ENCODE assay signal across 29 cellular contexts in genomic region chr4:80694178-80694577, GRCh38.
DNase-seq lines count a peak whose midpoint lies in the region; FAIRE-seq and TF ChIP-seq lines count a peak whose summit lies in the region.
"Had no signal": no experiment of that assay in that cellular context is flagged by ENCODE, and none has a peak within 500 bp of the region (broad histone marks: within the 10 kb centered on the region; RNA-seq: fewer than 3 reads in every experiment).

No MANE protein-coding gene starts in this region.

- H3K4me2 ChIP-seq in astrocyte (ENCODE audit: low read length) = no peak overlapping the region
- H3K4me2 ChIP-seq: BLaER1, KMS-11 had no signal

- no peaks in the 10 kb centered on the region for H3K36me3 Mint-ChIP-seq in astrocyte (ENCODE audit: low read depth, unreplicated experiment)
- H3K36me3 Mint-ChIP-seq: activated naive CD4-positive, alpha-beta T cell treated with anti-CD3 and anti-CD28 coated beads, Interleukin-2, amount 10 ng/mL, durations not matched to agents 7 days and 5 days; mesothelial cell of epicardium; naive B cell; WTC11 had no signal

- peak; percentile 0 for DNase-seq in A172 (ENCODE audit: low spot score)
- DNase-seq in HT1080 (ENCODE audit: low read depth) = peak; percentile 51
- DNase-seq in astrocyte (ENCODE audit: low read depth) = peak; percentile 26
- peak; percentile 7 for DNase-seq in fibroblast of the aortic adventitia (ENCODE audit: low read depth)
- no peak for DNase-seq in ovary
- DNase-seq in activated CD4-positive, CD25-positive, alpha-beta regulatory T cell treated with anti-CD3 and anti-CD28 coated beads, Interleukin-2, amount 50 U/mL, for 72 hours = no peak
- no peak for DNase-seq in BE2C
- no peak for DNase-seq in activated T-cell treated with anti-CD3 and anti-CD28 coated beads for 4 hours
- DNase-seq: activated CD4-positive, alpha-beta T cell treated with anti-CD3 and anti-CD28 coated beads, Interleukin-2, amount 50 U/mL, for 4 hours; activated naive CD4-positive, alpha-beta T cell treated with anti-CD3 and anti-CD28 coated beads, Interleukin-2, amount 10 ng/mL, durations not matched to agents 7 days and 5 days; amniotic stem cell; caudate nucleus; endodermal cell; GDM1; islet precursor cell; naive B cell; NCI-H1436; NCI-H2171; NCI-H524; psoas muscle; stimulated activated CD8-positive, alpha-beta memory T cell treated with anti-CD3 and anti-CD28 coated beads, Interleukin-4, amount 100 ng/mL, for 48 hours; stimulated activated naive CD8-positive, alpha-beta T cell treated with anti-CD3 and anti-CD28 coated beads, Interleukin-15, amount 100 ng/mL, for 72 hours had no signal

- TF ChIP-seq POLR2A in ovary (IDR thresholded peaks at IDR 0.05) = no peak

- no peak overlapping the region for H3K4me3 Mint-ChIP-seq in astrocyte (ENCODE audit: unreplicated experiment)
- H3K4me3 Mint-ChIP-seq: activated naive CD4-positive, alpha-beta T cell treated with anti-CD3 and anti-CD28 coated beads, Interleukin-2, amount 10 ng/mL, durations not matched to agents 7 days and 5 days; activated T-helper 1 cell treated with anti-CD3 and anti-CD28 coated beads, Interleukin-12 subunit alpha, Interleukin-12 subunit beta, Interleukin-2, Interleukin-4 antibody, amounts not matched to agents 30 ng/mL and 10 ng/mL and 1 ng/mL, durations not matched to agents 14 hours and 24 hours and 36 hours; dendritic cell treated with granulocyte-macrophage colony-stimulating factor and Interleukin-4, amounts not matched to agents 40 ng/mL and 50 ng/mL, for 4 days; endodermal cell; mesothelial cell of epicardium; naive B cell; stimulated activated naive CD8-positive, alpha-beta T cell treated with anti-CD3 and anti-CD28 coated beads, Interleukin-15, amount 100 ng/mL, for 72 hours; WTC11 had no signal

- H3K4me1 ChIP-seq in astrocyte (ENCODE audit: insufficient read depth, low read length) (no peaks in the 10 kb centered on the region), ovary (ENCODE audit: insufficient read depth) (no peaks in the 10 kb centered on the region), BE2C (no peaks in the 10 kb centered on the region)
- H3K4me1 ChIP-seq: HAP-1, psoas muscle had no signal

- H3K27me3 ChIP-seq in astrocyte (ENCODE audit: insufficient read depth, low read length) = no peaks in the 10 kb centered on the region
- H3K27me3 ChIP-seq in ovary = no peaks in the 10 kb centered on the region
- H3K27me3 ChIP-seq in BE2C = no peaks in the 10 kb centered on the region
- H3K27me3 ChIP-seq: BLaER1 had no signal

- no peak for FAIRE-seq in astrocyte (lab: Jason Lieb, UNC)

- no peaks in the 10 kb centered on the region for H3K79me2 ChIP-seq in astrocyte (ENCODE audit: insufficient read depth, low read length)

- H3K27me3 Mint-ChIP-seq in astrocyte (ENCODE audit: low read depth, unreplicated experiment) = no peaks in the 10 kb centered on the region
- H3K27me3 Mint-ChIP-seq: activated naive CD4-positive, alpha-beta T cell treated with anti-CD3 and anti-CD28 coated beads, Interleukin-2, amount 10 ng/mL, durations not matched to agents 7 days and 5 days; dendritic cell treated with granulocyte-macrophage colony-stimulating factor and Interleukin-4, amounts not matched to agents 40 ng/mL and 50 ng/mL, for 4 days; stimulated activated naive CD8-positive, alpha-beta T cell treated with anti-CD3 and anti-CD28 coated beads, Interleukin-15, amount 100 ng/mL, for 72 hours had no signal

- intact Hi-C loops in ovary (cut with DNase I) = no loop called here

- no peak overlapping the region for H3K9ac ChIP-seq in astrocyte (ENCODE audit: low read length)
- H3K9ac ChIP-seq: BLaER1, KMS-11 had no signal

- TF ChIP-seq EP300 in ovary (IDR thresholded peaks at IDR 0.05) = no peak

- no peaks in the 10 kb centered on the region for H3K4me1 Mint-ChIP-seq in astrocyte (ENCODE audit: low read depth, unreplicated experiment)
- H3K4me1 Mint-ChIP-seq: activated naive CD4-positive, alpha-beta T cell treated with anti-CD3 and anti-CD28 coated beads, Interleukin-2, amount 10 ng/mL, durations not matched to agents 7 days and 5 days; naive B cell; stimulated activated naive CD8-positive, alpha-beta T cell treated with anti-CD3 and anti-CD28 coated beads, Interleukin-15, amount 100 ng/mL, for 72 hours; WTC11 had no signal

- no peak overlapping the region for H3K27ac Mint-ChIP-seq in astrocyte (ENCODE audit: unreplicated experiment)
- H3K27ac Mint-ChIP-seq: activated naive CD4-positive, alpha-beta T cell treated with anti-CD3 and anti-CD28 coated beads, Interleukin-2, amount 10 ng/mL, durations not matched to agents 7 days and 5 days; activated T-helper 1 cell treated with anti-CD3 and anti-CD28 coated beads, Interleukin-12 subunit alpha, Interleukin-12 subunit beta, Interleukin-2, Interleukin-4 antibody, amounts not matched to agents 30 ng/mL and 10 ng/mL and 1 ng/mL, durations not matched to agents 14 hours and 24 hours and 36 hours; dendritic cell treated with granulocyte-macrophage colony-stimulating factor and Interleukin-4, amounts not matched to agents 40 ng/mL and 50 ng/mL, for 4 days; endodermal cell; mesothelial cell of epicardium; naive B cell; stimulated activated naive CD8-positive, alpha-beta T cell treated with anti-CD3 and anti-CD28 coated beads, Interleukin-15, amount 100 ng/mL, for 72 hours; WTC11 had no signal

- H3K4me3 ChIP-seq in astrocyte (ENCODE audit: insufficient read depth, low read depth, low read length) = no peak overlapping the region
- H3K4me3 ChIP-seq in fibroblast of the aortic adventitia (ENCODE audit: low read depth, low read length) = no peak overlapping the region
- H3K4me3 ChIP-seq in ovary = no peak overlapping the region
- H3K4me3 ChIP-seq in BE2C (ENCODE audit: low read depth, low read length) = no peak overlapping the region
- H3K4me3 ChIP-seq: BLaER1, HAP-1, psoas muscle had no signal

- H3K9me3 ChIP-seq in astrocyte (ENCODE audit: insufficient read depth, low read depth, low read length) (no peaks in the 10 kb centered on the region), ovary (no peaks in the 10 kb centered on the region), BE2C (no peaks in the 10 kb centered on the region)
- H3K9me3 ChIP-seq: HAP-1, psoas muscle had no signal

- H3K27ac ChIP-seq in astrocyte (ENCODE audit: low read depth, low read length) = no peak overlapping the region
- H3K27ac ChIP-seq in ovary = no peak overlapping the region
- H3K27ac ChIP-seq: BLaER1, KMS-11, psoas muscle had no signal

- H3K36me3 ChIP-seq in astrocyte (ENCODE audit: insufficient read depth, low read length) = no peaks in the 10 kb centered on the region
- H3K36me3 ChIP-seq in ovary = no peaks in the 10 kb centered on the region
- no peaks in the 10 kb centered on the region for H3K36me3 ChIP-seq in BE2C
- H3K36me3 ChIP-seq: BLaER1, HAP-1 had no signal

- H3K9me3 Mint-ChIP-seq in astrocyte (ENCODE audit: unreplicated experiment) = no peaks in the 10 kb centered on the region
- H3K9me3 Mint-ChIP-seq: activated naive CD4-positive, alpha-beta T cell treated with anti-CD3 and anti-CD28 coated beads, Interleukin-2, amount 10 ng/mL, durations not matched to agents 7 days and 5 days; activated T-helper 1 cell treated with anti-CD3 and anti-CD28 coated beads, Interleukin-12 subunit alpha, Interleukin-12 subunit beta, Interleukin-2, Interleukin-4 antibody, amounts not matched to agents 30 ng/mL and 10 ng/mL and 1 ng/mL, durations not matched to agents 14 hours and 24 hours and 36 hours; dendritic cell treated with granulocyte-macrophage colony-stimulating factor and Interleukin-4, amounts not matched to agents 40 ng/mL and 50 ng/mL, for 4 days; mesothelial cell of epicardium; WTC11 had no signal

- no peak overlapping the region for H2AFZ ChIP-seq in astrocyte (ENCODE audit: low read depth, low read length)

- TF ChIP-seq CTCF in astrocyte (IDR thresholded peaks at IDR 0.05; ENCODE audit: insufficient read depth, low read depth, low read length) (no peak), fibroblast of the aortic adventitia (IDR thresholded peaks at IDR 0.05; ENCODE audit: insufficient read depth, low read length) (no peak), ovary (IDR thresholded peaks at IDR 0.05) (no peak), BE2C (IDR thresholded peaks at IDR 0.05; ENCODE audit: low read depth, low read length) (no peak)

- 64 to 69% (median 65%) methylated on average over 2 of the region's 2 CpGs for WGBS in ovary, 3 donors

- H4K20me1 ChIP-seq in astrocyte (ENCODE audit: insufficient read depth, low read length) = no peaks in the 10 kb centered on the region
- H4K20me1 ChIP-seq: BLaER1 had no signal

Comparison
In these comparisons a context has a peak if more than half of its experiments do, and no peak if none do; other contexts are left out.
1. DNase-seq: peak in A172 (single experiment), HT1080 (single experiment), astrocyte (single experiment) and fibroblast of the aortic adventitia (single experiment); none in ovary (0 of 5), activated CD4-positive, CD25-positive, alpha-beta regulatory T cell treated with anti-CD3 and anti-CD28 coated beads, Interleukin-2, amount 50 U/mL, for 72 hours (single experiment), BE2C (single experiment) and activated T-cell treated with anti-CD3 and anti-CD28 coated beads for 4 hours (single experiment).